Comparison of ENCODE assay signal across 27 cellular contexts in the genomic region with DNA sequence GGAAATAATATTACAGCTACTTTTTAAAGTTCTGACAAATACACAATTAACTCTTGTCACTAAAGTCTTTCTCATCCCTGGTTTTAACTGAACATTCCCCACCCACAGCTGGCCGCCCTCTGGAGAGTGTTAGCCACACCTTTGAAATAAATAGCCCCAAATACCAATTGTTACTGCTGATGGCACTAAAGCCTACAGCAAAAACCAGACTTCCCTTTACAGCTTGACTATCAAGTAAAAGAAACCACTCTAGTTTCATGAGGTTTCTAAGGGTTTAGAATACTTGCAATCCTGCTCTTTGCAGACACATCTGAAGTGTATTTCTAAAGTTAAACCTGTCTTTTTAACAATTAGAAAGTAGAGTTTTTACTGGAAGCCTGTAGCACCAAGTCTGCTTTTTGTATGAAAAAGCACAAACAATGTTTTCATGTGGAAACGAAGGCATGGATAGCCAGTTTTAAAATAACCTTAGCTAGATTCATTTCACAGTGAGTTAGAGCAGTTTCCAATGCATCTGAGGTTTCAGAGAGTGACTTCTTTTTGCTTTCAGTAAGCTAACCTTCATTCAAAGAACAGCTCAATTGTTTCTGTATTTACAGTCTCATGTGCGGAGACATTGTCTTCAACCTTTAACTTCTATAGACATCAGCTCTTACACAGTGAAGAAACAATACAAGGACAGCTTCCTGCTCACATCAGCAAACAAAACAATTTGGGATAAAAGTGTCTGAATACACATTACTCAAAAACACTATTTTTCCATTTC.
DNase-seq lines count a peak whose midpoint lies in the region; ATAC-seq, FAIRE-seq and TF ChIP-seq lines count a peak whose summit lies in the region.
"Had no signal": no experiment of that assay in that cellular context is flagged by ENCODE, and none has a peak within 500 bp of the region (broad histone marks: within the 10 kb centered on the region; RNA-seq: fewer than 3 reads in every experiment).

No MANE protein-coding gene starts in this region.

- H2BK15ac ChIP-seq in H1 (ENCODE audit: low read length), result no peak overlapping the region

- H3K56ac ChIP-seq in H1 (replicated peaks; ENCODE audit: insufficient read length, low read depth, low read length), result no peak overlapping the region

- no peaks in the 10 kb centered on the region for H4K20me1 ChIP-seq in H1 (replicated peaks in 1 of 2; ENCODE audit: control insufficient read depth in 1 of 2, insufficient read depth in 2 of 2, low read length in 2 of 2)
- H4K20me1 ChIP-seq in osteoblast (ENCODE audit: insufficient read depth, low read length), result no peaks in the 10 kb centered on the region
- H4K20me1 ChIP-seq: BLaER1 had no signal

- H2AFZ ChIP-seq in H1 (ENCODE audit: low read length), result peak overlapping the region; percentile 66
- H2AFZ ChIP-seq in osteoblast (ENCODE audit: low read length), result peak overlapping the region; percentile 89

- no peak overlapping the region for H4K5ac ChIP-seq in H1 (ENCODE audit: insufficient read length, low read depth, low read length)

- H3K27me3 ChIP-seq in H1 (replicated peaks in 1 of 4; ENCODE audit: control insufficient read depth in 3 of 4, extremely low read depth in 1 of 4, insufficient read depth in 3 of 4, low read length in 3 of 4) (no peaks in the 10 kb centered on the region), osteoblast (ENCODE audit: insufficient read depth, low read length) (no peaks in the 10 kb centered on the region), aorta (ENCODE audit: control insufficient read depth in 1 of 2, insufficient read depth in 2 of 2, low read length in 1 of 2) (no peaks in the 10 kb centered on the region)
- H3K27me3 ChIP-seq: BLaER1, SJCRH30, thyroid gland had no signal

- no peak overlapping the region for H3K4me3 ChIP-seq in H1 (ENCODE audit: extremely low read depth in 1 of 4, insufficient read depth in 2 of 4, low read depth in 3 of 4, low read length in 4 of 4)
- H3K4me3 ChIP-seq in osteoblast (ENCODE audit: insufficient read depth, low read length), result no peak overlapping the region
- no peak overlapping the region for H3K4me3 ChIP-seq in aorta (ENCODE audit: low read length in 2 of 2)
- H3K4me3 ChIP-seq: BLaER1, SJCRH30, thyroid gland had no signal

- no peak overlapping the region for H3K18ac ChIP-seq in H1 (ENCODE audit: extremely low read depth, low read length)

- POLR2A ChIA-PET in H1 (lab: Charles Lee; ENCODE audit: partially characterized antibody), result no interaction called here

- CTCF ChIA-PET in H1 (lab: Charles Lee; ENCODE audit: partially characterized antibody), result interaction anchor here (0.6 to 1.1 kb wide), 4 partner anchors 23 to 579 kb away, joined by 3 to 5 read pairs (median 3); no protein-coding TSS in a partner anchor

- no peak overlapping the region for H2AK5ac ChIP-seq in H1 (ENCODE audit: low read depth, low read length)

- no peak overlapping the region for H2BK5ac ChIP-seq in H1 (ENCODE audit: low read depth, low read length)

- H3K9me3 ChIP-seq in H1 (ENCODE audit: insufficient read depth in 2 of 2, low read depth in 1 of 2, low read length in 1 of 2) (peaks cover 13 to 14% of the 10 kb centered on the region in 2 experiments), osteoblast (ENCODE audit: low read depth, low read length) (peaks cover 2% of the 10 kb centered on the region), aorta (ENCODE audit: control insufficient read depth, low read length) (no peaks in the 10 kb centered on the region)
- H3K9me3 ChIP-seq: SJCRH30, thyroid gland had no signal

- FAIRE-seq in HTR-8/SVneo (lab: Jason Lieb, UNC) (peak; percentile 13), H1 (lab: Jason Lieb, UNC) (no peak)
- FAIRE-seq: bronchial epithelial cell had no signal

- no peak for TF ChIP-seq POLR2A in H1 (IDR thresholded peaks at IDR 0.05; ENCODE audit: control extremely low read depth in 1 of 2, low read depth in 2 of 2, low read length in 2 of 2)

- H3K79me1 ChIP-seq in H1 (ENCODE audit: low read depth, low read length), result no peaks in the 10 kb centered on the region

- H3K23me2 ChIP-seq in H1 (ENCODE audit: low read depth, low read length), result no peaks in the 10 kb centered on the region

- no peak for TF ChIP-seq RAD21 in H1 (IDR thresholded peaks at IDR 0.05 in 1 of 2, conservative IDR thresholded peaks at IDR 0.05 in 1 of 2; ENCODE audit: low read depth in 2 of 2, low read length in 2 of 2)

- H2BK12ac ChIP-seq in H1 (ENCODE audit: low read depth, low read length), result no peak overlapping the region

- ATAC-seq in GM21717 (IDR thresholded peaks at IDR 0.05; ENCODE audit: unreplicated experiment), result peak; percentile 55
- ATAC-seq in aorta (ENCODE audit: low FRiP score), result no peak
- ATAC-seq: left cardiac atrium, right cardiac atrium, T-cell, WTC11 had no signal

- H3K23ac ChIP-seq in H1 (ENCODE audit: insufficient read length), result no peak overlapping the region

- no peak overlapping the region for H3K27ac ChIP-seq in H1 (ENCODE audit: low read depth, low read length)
- H3K27ac ChIP-seq in osteoblast (ENCODE audit: low read depth, low read length), result no peak overlapping the region
- H3K27ac ChIP-seq in aorta (ENCODE audit: low read depth in 1 of 2, low read length in 2 of 2), result no peak overlapping the region
- H3K27ac ChIP-seq: BLaER1, SJCRH30, thyroid gland had no signal

- H3K4ac ChIP-seq in H1 (replicated peaks; ENCODE audit: insufficient read length, low read depth, low read length), result no peak overlapping the region

- H3K4me2 ChIP-seq in H1 (ENCODE audit: insufficient read depth in 1 of 2, low read depth in 2 of 2, low read length in 2 of 2), result no peak overlapping the region
- peak overlapping the region; percentile 41 for H3K4me2 ChIP-seq in osteoblast (ENCODE audit: insufficient read depth, low read length)
- H3K4me2 ChIP-seq: BLaER1 had no signal

- H3K79me2 ChIP-seq in H1 (ENCODE audit: control insufficient read depth in 1 of 2, insufficient read depth in 2 of 2, low read length in 2 of 2) (no peaks in the 10 kb centered on the region), osteoblast (ENCODE audit: insufficient read depth, low read length) (no peaks in the 10 kb centered on the region)

- WGBS in H1 (ENCODE audit: extremely low coverage in 1 of 2, insufficient coverage in 1 of 2, insufficient read length in 1 of 2, insufficient replicate concordance in 2 of 2, low coverage in 1 of 2, low lambda C conversion rate in 2 of 2, missing lambda C conversion rate in 1 of 2), 2 experiments, result 84% methylated on average over 3 of the region's 3 CpGs; no CpG with 5 or more reads in 1 of the 2 experiments
- WGBS in aorta, 2 donors, result 43 to 50% methylated on average over 3 of the region's 3 CpGs

- H2BK120ac ChIP-seq in H1 (replicated peaks; ENCODE audit: low read depth, low read length), result no peak overlapping the region

- intact Hi-C loops in aorta (cut with DNase I), result no loop called here

- no peak for DNase-seq in HTR-8/SVneo (ENCODE audit: insufficient read length, low spot score)
- no peak for DNase-seq in H1 (ENCODE audit: low read depth in 1 of 2, low spot score in 2 of 2)
- DNase-seq in osteoblast (ENCODE audit: insufficient read length, low spot score, missing footprints), result no peak
- DNase-seq in aorta, result no peak
- no peak for DNase-seq in SHP77 (lab: John Stamatoyannopoulos, UW)
- no peak for DNase-seq in NCI-H1436 treated with DMSO at 0.1 percent for 48 hours (lab: John Stamatoyannopoulos, UW)
- DNase-seq: activated CD4-positive, alpha-beta T cell treated with anti-CD3 and anti-CD28 coated beads, Interleukin-2, amount 10 ng/mL, durations not matched to agents 24 days and 14 days; activated effector memory CD4-positive, alpha-beta T cell treated with anti-CD3 and anti-CD28 coated beads, Interleukin-2, amount 50 U/mL, for 16 hours; activated T-cell treated with anti-CD3 and anti-CD28 coated beads, Interleukin-2, amount 50 U/mL, for 24 hours; anterior cingulate cortex; EL; immature natural killer cell; KG1; left cardiac atrium; NCI-H1417; NCI-H2081; NCI-H345; NCI-H774; right cardiac atrium; SJCRH30; stimulated activated CD4-positive, alpha-beta T cell treated with anti-CD3 and anti-CD28 coated beads, Interleukin-4, amount 100 ng/mL, for 1 hour; T-cell; thyroid gland had no signal

- no peak for TF ChIP-seq EP300 in H1 (IDR thresholded peaks at IDR 0.05; ENCODE audit: borderline replicate concordance in 1 of 2, low read depth in 2 of 2, low read length in 2 of 2)

- H4K91ac ChIP-seq in H1 (replicated peaks; ENCODE audit: insufficient read length, low read length), result no peak overlapping the region

- H2BK20ac ChIP-seq in H1 (ENCODE audit: low read length), result no peak overlapping the region

- H3K9ac ChIP-seq in H1 (replicated peaks in 1 of 4; ENCODE audit: extremely low read depth in 1 of 4, low read depth in 3 of 4, low read length in 3 of 4), result no peak overlapping the region
- H3K9ac ChIP-seq: BLaER1 had no signal

- no peaks in the 10 kb centered on the region for H3K4me1 ChIP-seq in H1 (replicated peaks in 1 of 4; ENCODE audit: control insufficient read depth in 3 of 4, insufficient read depth in 4 of 4, low read length in 3 of 4)
- H3K4me1 ChIP-seq in osteoblast (ENCODE audit: insufficient read depth, low read length), result peaks cover 2% of the 10 kb centered on the region
- H3K4me1 ChIP-seq in aorta (ENCODE audit: control insufficient read depth in 1 of 2, insufficient read depth in 2 of 2, low read length in 2 of 2), result no peaks in the 10 kb centered on the region
- H3K4me1 ChIP-seq: BLaER1, SJCRH30, thyroid gland had no signal

- TF ChIP-seq CTCF in H1 (IDR thresholded peaks at IDR 0.05; ENCODE audit: control extremely low read depth in 1 of 3, insufficient read depth in 1 of 3, low read depth in 1 of 3, low read length in 3 of 3) (no peak), osteoblast (IDR thresholded peaks at IDR 0.05; ENCODE audit: extremely low read depth, low read depth, low read length) (no peak)

- H4K8ac ChIP-seq in H1 (ENCODE audit: extremely low read depth, insufficient read depth, low read length), result no peak overlapping the region

- H3K36me3 ChIP-seq in H1 (ENCODE audit: control insufficient read depth in 2 of 4, insufficient read depth in 4 of 4, low read length in 3 of 4), result no peaks in the 10 kb centered on the region
- H3K36me3 ChIP-seq in osteoblast (ENCODE audit: insufficient read depth, low read length), result no peaks in the 10 kb centered on the region
- H3K36me3 ChIP-seq in aorta (ENCODE audit: control insufficient read depth in 1 of 2, insufficient read depth in 2 of 2, low read length in 1 of 2), result no peaks in the 10 kb centered on the region
- H3K36me3 ChIP-seq: BLaER1, SJCRH30, thyroid gland had no signal

- no peak overlapping the region for H3K14ac ChIP-seq in H1 (ENCODE audit: insufficient read length)

TF ChIP-seq in H1, 55 proteins besides CTCF, POLR2A, EP300 and RAD21 (continues in another document):
- no peak for TF ChIP-seq EZH2 (IDR thresholded peaks at IDR 0.05; ENCODE audit: low read depth, low read length, severe bottlenecking)
- no peak for TF ChIP-seq SAP30 (IDR thresholded peaks at IDR 0.05; ENCODE audit: insufficient read depth, insufficient replicate concordance, low read length)
- TF ChIP-seq POU5F1 (IDR thresholded peaks at IDR 0.05; ENCODE audit: low read depth, low read length), result no peak
- no peak for TF ChIP-seq JUN (IDR thresholded peaks at IDR 0.05; ENCODE audit: low read depth, low read length)
- TF ChIP-seq SIRT6 (IDR thresholded peaks at IDR 0.05; ENCODE audit: low read length), result no peak
- no peak for TF ChIP-seq TAF1 (IDR thresholded peaks at IDR 0.05; ENCODE audit: low read depth, low read length)
- no peak for TF ChIP-seq MAFK (IDR thresholded peaks at IDR 0.05; ENCODE audit: low read depth, low read length)
